ENCODE assay signal across 8 cellular contexts in the genomic region with DNA sequence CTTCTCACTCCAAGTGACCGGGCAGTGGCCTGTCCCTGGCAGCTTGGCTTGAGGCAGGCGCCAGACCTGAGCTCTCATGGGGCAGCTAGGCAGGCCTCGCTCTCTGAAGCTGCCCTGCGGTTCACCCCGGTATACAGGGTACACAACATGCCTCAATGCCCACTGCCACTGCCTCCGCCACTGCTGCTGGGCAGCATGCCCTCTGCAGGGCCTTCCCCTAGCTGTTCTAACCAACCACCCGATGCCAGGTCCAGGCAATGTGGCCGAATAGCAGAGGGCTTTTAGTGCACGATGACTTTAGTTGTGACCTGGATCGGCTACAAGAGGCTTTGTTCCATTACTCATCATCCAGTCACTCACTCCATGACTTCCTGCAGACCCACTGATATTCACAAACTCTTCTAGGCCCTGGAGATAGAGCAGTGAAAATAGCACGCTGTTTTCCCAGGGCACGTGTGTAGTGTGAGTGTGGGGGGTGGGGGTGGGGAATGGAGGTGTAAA. TPM values are rescaled to one million over a fixed set of nuclear protein-coding genes. Genes with fewer than 3 reads are reported as not detected.
DNase-seq lines count a peak whose midpoint lies in the region; ATAC-seq and TF ChIP-seq lines count a peak whose summit lies in the region.

No MANE protein-coding gene starts in this region.

- H3K4me1 Mint-ChIP-seq in brain, result peaks cover 82% of the 10 kb centered on the region
- H3K4me1 Mint-ChIP-seq in T-helper 17 cell, result peaks cover 21% of the 10 kb centered on the region
- H3K4me1 Mint-ChIP-seq in GM23338, result peaks cover 19% of the 10 kb centered on the region

- DNase-seq in HT-29 (ENCODE audit: low spot score), result peak; percentile 55
- DNase-seq in iris pigment epithelial cell (ENCODE audit: low read depth), result peak; percentile 74
- DNase-seq in substantia nigra (lab: John Stamatoyannopoulos, UW), result peak in 32 of 49 donors; percentile 19 to 82 (median 51)
- DNase-seq in occipital lobe (lab: John Stamatoyannopoulos, UW), result no peak
- no peak for DNase-seq in activated CD4-positive, alpha-beta T cell treated with anti-CD3 and anti-CD28 coated beads for 4 hours
- DNase-seq in T-helper 17 cell, result no peak
- DNase-seq in GM23338 (ENCODE audit: low spot score), result no peak

- ATAC-seq in T-helper 17 cell (no peak), GM23338 (no peak)

- H3K27me3 Mint-ChIP-seq in brain (no peaks in the 10 kb centered on the region), T-helper 17 cell (peaks cover 13% of the 10 kb centered on the region), GM23338 (ENCODE audit: insufficient read depth, low read depth, poor library complexity) (peaks cover 11% of the 10 kb centered on the region)

- TF ChIP-seq CTCF in brain (conservative IDR thresholded peaks at IDR 0.05) (no peak), GM23338 (conservative IDR thresholded peaks at IDR 0.05; ENCODE audit: low read depth in 2 of 2) (no peak)

- peaks cover 24% of the 10 kb centered on the region for H3K36me3 Mint-ChIP-seq in brain
- peaks cover 4% of the 10 kb centered on the region for H3K36me3 Mint-ChIP-seq in T-helper 17 cell (ENCODE audit: low read depth)
- no peaks in the 10 kb centered on the region for H3K36me3 Mint-ChIP-seq in GM23338 (ENCODE audit: low read depth)

- H2AFZ ChIP-seq in GM23338, result no peak overlapping the region

- H3K27ac Mint-ChIP-seq in brain (peak overlapping the region in 4 of 5 experiments; percentile 60 to 89 (median 79)), T-helper 17 cell (no peak overlapping the region), GM23338 (no peak overlapping the region)

- no peaks in the 10 kb centered on the region for H3K36me3 ChIP-seq in GM23338 (ENCODE audit: insufficient read depth)

- H3K4me3 ChIP-seq in GM23338, result no peak overlapping the region

- no peaks in the 10 kb centered on the region for H3K4me1 ChIP-seq in GM23338 (ENCODE audit: insufficient read depth)

- peak overlapping the region in 1 of 5 experiments; percentile 34 for H3K4me3 Mint-ChIP-seq in brain
- no peak overlapping the region for H3K4me3 Mint-ChIP-seq in T-helper 17 cell
- no peak overlapping the region for H3K4me3 Mint-ChIP-seq in GM23338

- H3K79me2 ChIP-seq in GM23338 (replicated peaks; ENCODE audit: insufficient read depth), result peaks cover 10% of the 10 kb centered on the region; the same call in 1 of the 2 replicates

- H3K9me3 ChIP-seq in T-helper 17 cell (ENCODE audit: control insufficient read depth, low read length, poor library complexity, severe bottlenecking), result no peaks in the 10 kb centered on the region

- H4K20me1 ChIP-seq in GM23338 (replicated peaks; ENCODE audit: insufficient read depth), result no peaks in the 10 kb centered on the region; the same call in 1 of the 2 replicates

- H3K27ac ChIP-seq in substantia nigra (ENCODE audit: low read depth, low read length, poor library complexity, severe bottlenecking) (peak overlapping the region; percentile 16), GM23338 (ENCODE audit: low read depth) (no peak overlapping the region)

- no peak overlapping the region for H3K4me2 ChIP-seq in GM23338

- no peaks in the 10 kb centered on the region for H3K27me3 ChIP-seq in GM23338 (ENCODE audit: insufficient read depth)

- no peaks in the 10 kb centered on the region for H3F3A ChIP-seq in GM23338 (replicated peaks; ENCODE audit: low read depth)

- H3K9me2 ChIP-seq in GM23338 (ENCODE audit: insufficient read depth), result no peaks in the 10 kb centered on the region

- H3K9me3 Mint-ChIP-seq in brain (no peaks in the 10 kb centered on the region), GM23338 (no peaks in the 10 kb centered on the region)

TF ChIP-seq in GM23338, 12 proteins besides CTCF, POLR2A, EP300 and RAD21:
- no peak for TF ChIP-seq EZH2phosphoT487 (IDR thresholded peaks at IDR 0.05; ENCODE audit: unreplicated experiment)
- TF ChIP-seq CREB1 (CRISPR knock-in tag; IDR thresholded peaks at IDR 0.05; ENCODE audit: low read depth), result no peak
- no peak for TF ChIP-seq STAT1 (IDR thresholded peaks at IDR 0.05; ENCODE audit: unreplicated experiment)
- TF ChIP-seq, protein P1, sequence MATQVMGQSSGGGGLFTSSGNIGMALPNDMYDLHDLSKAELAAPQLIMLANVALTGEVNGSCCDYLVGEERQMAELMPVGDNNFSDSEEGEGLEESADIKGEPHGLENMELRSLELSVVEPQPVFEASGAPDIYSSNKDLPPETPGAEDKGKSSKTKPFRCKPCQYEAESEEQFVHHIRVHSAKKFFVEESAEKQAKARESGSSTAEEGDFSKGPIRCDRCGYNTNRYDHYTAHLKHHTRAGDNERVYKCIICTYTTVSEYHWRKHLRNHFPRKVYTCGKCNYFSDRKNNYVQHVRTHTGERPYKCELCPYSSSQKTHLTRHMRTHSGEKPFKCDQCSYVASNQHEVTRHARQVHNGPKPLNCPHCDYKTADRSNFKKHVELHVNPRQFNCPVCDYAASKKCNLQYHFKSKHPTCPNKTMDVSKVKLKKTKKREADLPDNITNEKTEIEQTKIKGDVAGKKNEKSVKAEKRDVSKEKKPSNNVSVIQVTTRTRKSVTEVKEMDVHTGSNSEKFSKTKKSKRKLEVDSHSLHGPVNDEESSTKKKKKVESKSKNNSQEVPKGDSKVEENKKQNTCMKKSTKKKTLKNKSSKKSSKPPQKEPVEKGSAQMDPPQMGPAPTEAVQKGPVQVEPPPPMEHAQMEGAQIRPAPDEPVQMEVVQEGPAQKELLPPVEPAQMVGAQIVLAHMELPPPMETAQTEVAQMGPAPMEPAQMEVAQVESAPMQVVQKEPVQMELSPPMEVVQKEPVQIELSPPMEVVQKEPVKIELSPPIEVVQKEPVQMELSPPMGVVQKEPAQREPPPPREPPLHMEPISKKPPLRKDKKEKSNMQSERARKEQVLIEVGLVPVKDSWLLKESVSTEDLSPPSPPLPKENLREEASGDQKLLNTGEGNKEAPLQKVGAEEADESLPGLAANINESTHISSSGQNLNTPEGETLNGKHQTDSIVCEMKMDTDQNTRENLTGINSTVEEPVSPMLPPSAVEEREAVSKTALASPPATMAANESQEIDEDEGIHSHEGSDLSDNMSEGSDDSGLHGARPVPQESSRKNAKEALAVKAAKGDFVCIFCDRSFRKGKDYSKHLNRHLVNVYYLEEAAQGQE (IDR thresholded peaks at IDR 0.05; ENCODE audit: unreplicated experiment), result no peak
- no peak for TF ChIP-seq ZNF114 (CRISPR knock-in tag; IDR thresholded peaks at IDR 0.05)
- TF ChIP-seq JUNB (IDR thresholded peaks at IDR 0.05; ENCODE audit: unreplicated experiment), result no peak
- TF ChIP-seq POLR2AphosphoS5 (IDR thresholded peaks at IDR 0.05; ENCODE audit: low read depth), result no peak
- TF ChIP-seq NANOG (IDR thresholded peaks at IDR 0.05; ENCODE audit: borderline replicate concordance), result no peak
- no peak for TF ChIP-seq EZH2 (IDR thresholded peaks at IDR 0.05; ENCODE audit: low read depth, unreplicated experiment)
- TF ChIP-seq ZNF331 (CRISPR knock-in tag; IDR thresholded peaks at IDR 0.05; ENCODE audit: low read depth), result no peak
TF ChIP-seq in GM23338: peak in this region for 0.

RNA-seq across cellular contexts. Expression of a gene that starts 19.7 kb away (rescaled TPM):
- 98.2 and 109 TPM in 2 replicates for total RNA-seq in HT-29 (2014; rRNA removed; shearing (Covaris generic))
- polyA plus RNA-seq in brain (ENCODE audit: insufficient read depth, low read depth, low replicate concordance) (110 TPM), GM23338 (2016; fragmentation: Nextera tagmentation; extraction: Ambion mirVana) (4.1 and 4.4 TPM in 2 replicates)
- total RNA-seq in occipital lobe (84.2 TPM), T-helper 17 cell (1 to 10 TPM; 4.0 to 4.1 TPM)
- total RNA-seq in GM23338 (2014; rRNA removed; shearing (Covaris generic)), result 16.2 and 19.9 TPM in 2 replicates

RNA-seq across cellular contexts. Expression of a gene that starts 30.4 kb away (rescaled TPM):
- total RNA-seq in HT-29 (2014; rRNA removed; shearing (Covaris generic)), result 0.13 TPM in 1 of 2 replicates, not detected in the other
- polyA plus RNA-seq in brain (ENCODE audit: insufficient read depth, low read depth, low replicate concordance), result not detected
- total RNA-seq in occipital lobe, result not detected
- not detected for total RNA-seq in T-helper 17 cell
- total RNA-seq in GM23338 (2014; rRNA removed; shearing (Covaris generic)), result not detected in 2 replicates
- polyA plus RNA-seq in GM23338 (2016; fragmentation: Nextera tagmentation; extraction: Ambion mirVana), result not detected in 2 replicates

Comparison
In these comparisons a context has a peak if more than half of its experiments do, and no peak if none do; other contexts are left out.
1. DNase-seq: peak in HT-29 (single experiment), iris pigment epithelial cell (single experiment) and substantia nigra (32 of 49); none in occipital lobe (single experiment), activated CD4-positive, alpha-beta T cell treated with anti-CD3 and anti-CD28 coated beads for 4 hours (0 of 2), T-helper 17 cell (0 of 3) and GM23338 (single experiment).
2. H3K27ac Mint-ChIP-seq: peak in brain (4 of 5); none in T-helper 17 cell (single experiment) and GM23338 (single experiment).